15 cellular contexts compared by ENCODE assay signal in the genomic region with DNA sequence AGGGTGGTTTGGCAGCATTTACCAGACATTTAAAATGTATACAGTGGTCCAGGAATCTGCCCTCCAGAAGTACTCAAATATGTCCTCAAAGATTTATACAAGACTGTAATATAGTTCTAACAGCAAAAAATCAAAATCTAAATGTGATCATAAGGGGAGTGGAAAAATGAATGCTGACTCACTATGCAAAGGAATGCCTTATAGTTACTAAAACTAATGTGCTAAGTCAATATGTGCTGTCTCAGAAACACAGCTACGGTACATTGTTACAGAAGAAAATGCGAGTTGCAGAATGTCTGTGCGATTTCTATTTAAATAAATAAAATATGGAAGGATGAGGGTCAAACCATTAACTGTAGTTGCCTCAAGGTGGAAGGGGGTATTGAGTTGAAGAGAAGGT.
DNase-seq lines count a peak whose midpoint lies in the region; ATAC-seq, FAIRE-seq and TF ChIP-seq lines count a peak whose summit lies in the region.
"Had no signal": no experiment of that assay in that cellular context is flagged by ENCODE, and none has a peak within 500 bp of the region (broad histone marks: within the 10 kb centered on the region; RNA-seq: fewer than 3 reads in every experiment).

No MANE protein-coding gene starts in this region.

- no peaks in the 10 kb centered on the region for H3K27me3 ChIP-seq in bronchial epithelial cell (ENCODE audit: control insufficient read depth, insufficient read depth, low read length)

- FAIRE-seq in bronchial epithelial cell (lab: Jason Lieb, UNC), result no peak

- no peak overlapping the region for H3K4me3 ChIP-seq in bronchial epithelial cell (ENCODE audit: low read depth, low read length)

- no peak for TF ChIP-seq CTCF in bronchial epithelial cell (IDR thresholded peaks at IDR 0.05; ENCODE audit: insufficient read depth, low read length, severe bottlenecking)

- ATAC-seq in HG03457 (IDR thresholded peaks at IDR 0.05; ENCODE audit: unreplicated experiment) (no peak), HG03095 (IDR thresholded peaks at IDR 0.05; ENCODE audit: unreplicated experiment) (no peak)
- ATAC-seq: CD8-positive, alpha-beta T cell had no signal

- no peaks in the 10 kb centered on the region for H3K36me3 ChIP-seq in bronchial epithelial cell (ENCODE audit: control insufficient read depth, insufficient read depth, low read length)

- DNase-seq in EH (ENCODE audit: low read depth) (peak; percentile 39), NCI-H460 (ENCODE audit: extremely low read depth, low read depth) (peak; percentile 16), bronchial epithelial cell (ENCODE audit: low read depth) (peak; percentile 70), fibroblast of the conjunctiva (ENCODE audit: low read depth) (peak; percentile 10), DMS 273 treated with DMSO at 0.1 percent for 48 hours (lab: John Stamatoyannopoulos, UW) (no peak)
- no peak for DNase-seq in activated naive CD4-positive, alpha-beta T cell treated with anti-CD3 and anti-CD28 coated beads, Interleukin-2, amount 50 U/mL, for 16 hours
- DNase-seq: activated CD4-positive, alpha-beta memory T cell treated with anti-CD3 and anti-CD28 coated beads, Interleukin-2, amount 10 ng/mL, durations not matched to agents 7 days and 5 days; activated gamma-delta T cell; activated T-cell treated with anti-CD3 and anti-CD28 coated beads for 4 hours; CD8-positive, alpha-beta T cell; NCI-H2107; NCI-H526; T-helper 9 cell had no signal

Comparison
In these comparisons a context has a peak if more than half of its experiments do, and no peak if none do; other contexts are left out.
1. DNase-seq: peak in EH (single experiment), NCI-H460 (single experiment), bronchial epithelial cell (single experiment) and fibroblast of the conjunctiva (single experiment); none in activated naive CD4-positive, alpha-beta T cell treated with anti-CD3 and anti-CD28 coated beads, Interleukin-2, amount 50 U/mL, for 16 hours (single experiment) and DMS 273 treated with DMSO at 0.1 percent for 48 hours (single experiment).